In the genomic region with DNA sequence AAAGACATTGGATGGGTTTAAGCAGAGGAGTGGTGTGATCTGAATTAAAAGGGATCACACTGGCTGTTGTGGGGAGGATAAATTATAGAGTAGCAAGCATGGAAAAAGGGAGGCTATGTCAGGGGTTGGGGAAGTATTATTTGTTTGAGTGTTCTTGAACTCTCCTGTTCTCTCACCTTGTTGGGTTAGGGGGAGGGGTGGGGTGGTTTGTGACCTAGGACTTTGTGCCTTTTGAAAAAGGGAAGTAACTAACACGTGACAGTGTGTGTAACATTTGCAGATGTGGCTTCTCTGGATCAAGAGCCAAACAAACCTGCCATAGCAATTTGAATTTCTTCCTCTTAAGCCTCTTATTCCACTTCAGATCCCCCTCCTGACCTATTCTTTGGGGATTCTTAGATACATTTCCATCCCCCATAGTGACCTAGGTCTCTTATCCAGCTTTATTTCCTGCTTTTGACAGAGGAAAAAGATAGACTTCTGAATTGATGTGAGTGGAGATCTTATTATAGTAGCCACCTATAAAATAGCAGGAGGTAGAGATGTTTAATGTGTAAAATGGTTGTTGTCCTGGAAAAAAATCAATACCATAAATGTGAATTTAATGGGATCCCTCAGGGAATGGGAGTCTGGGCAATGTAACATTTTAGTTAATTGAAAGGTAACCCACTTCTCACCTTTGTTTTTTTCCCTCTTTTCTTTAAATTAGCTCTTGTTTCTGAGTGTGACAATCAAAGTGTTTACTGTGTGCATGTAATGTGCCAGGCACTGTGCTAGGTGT, we compare ENCODE assay signal across 11 cellular contexts.
DNase-seq lines count a peak whose midpoint lies in the region; ATAC-seq, FAIRE-seq and TF ChIP-seq lines count a peak whose summit lies in the region.
"Had no signal": no experiment of that assay in that cellular context is flagged by ENCODE, and none has a peak within 500 bp of the region (broad histone marks: within the 10 kb centered on the region; RNA-seq: fewer than 3 reads in every experiment).

No MANE protein-coding gene starts in this region.

- in situ Hi-C loops in brain microvascular endothelial cell (cut with HindIII; ENCODE audit: low pct_ligation_motif_present, low sequenced_read_pairs) = no loop called here

- H3K9me3 Mint-ChIP-seq in activated T-helper 17 cell treated with anti-CD3 and anti-CD28 coated beads, Interleukin-2, amount 50 U/mL, for 72 hours = no peaks in the 10 kb centered on the region
- peaks cover 15% of the 10 kb centered on the region for H3K9me3 Mint-ChIP-seq in progenitor cell of endocrine pancreas (ENCODE audit: low read depth)
- H3K9me3 Mint-ChIP-seq: dendritic cell treated with granulocyte-macrophage colony-stimulating factor and Interleukin-4, amounts not matched to agents 40 ng/mL and 50 ng/mL, for 4 days; neural crest cell had no signal

- no peak overlapping the region for H3K27ac ChIP-seq in brain microvascular endothelial cell
- H3K27ac ChIP-seq: SJCRH30 had no signal

- no peak for TF ChIP-seq POLR2A in GM12891 (IDR thresholded peaks at IDR 0.05; ENCODE audit: low read depth, low read length)

- H3K27me3 ChIP-seq in brain microvascular endothelial cell (replicated peaks) = no peaks in the 10 kb centered on the region
- H3K27me3 ChIP-seq: SJCRH30 had no signal

- no peaks in the 10 kb centered on the region for H3K36me3 Mint-ChIP-seq in activated T-helper 17 cell treated with anti-CD3 and anti-CD28 coated beads, Interleukin-2, amount 50 U/mL, for 72 hours (ENCODE audit: low read depth)
- H3K36me3 Mint-ChIP-seq in progenitor cell of endocrine pancreas (ENCODE audit: insufficient read depth) = peaks cover 2% of the 10 kb centered on the region

- DNase-seq in GM12891 (ENCODE audit: insufficient read length, low spot score) = no peak
- peak; percentile 35 for DNase-seq in Jurkat, Clone E6-1 (ENCODE audit: low read depth, low spot score)
- no peak for DNase-seq in progenitor cell of endocrine pancreas (ENCODE audit: low spot score, unreplicated experiment)
- no peak for DNase-seq in brain microvascular endothelial cell
- no peak for DNase-seq in NCI-H345 treated with DMSO at 0.1 percent for 48 hours (lab: John Stamatoyannopoulos, UW; ENCODE audit: unreplicated experiment)
- DNase-seq: SJCRH30 had no signal

- peak overlapping the region; percentile 64 for H3K27ac Mint-ChIP-seq in activated T-helper 17 cell treated with anti-CD3 and anti-CD28 coated beads, Interleukin-2, amount 50 U/mL, for 72 hours
- H3K27ac Mint-ChIP-seq in progenitor cell of endocrine pancreas = no peak overlapping the region
- H3K27ac Mint-ChIP-seq: dendritic cell treated with granulocyte-macrophage colony-stimulating factor and Interleukin-4, amounts not matched to agents 40 ng/mL and 50 ng/mL, for 4 days had no signal

- peaks cover 4% of the 10 kb centered on the region for H3K27me3 Mint-ChIP-seq in activated T-helper 17 cell treated with anti-CD3 and anti-CD28 coated beads, Interleukin-2, amount 50 U/mL, for 72 hours
- peaks cover 2% of the 10 kb centered on the region for H3K27me3 Mint-ChIP-seq in progenitor cell of endocrine pancreas
- H3K27me3 Mint-ChIP-seq: dendritic cell treated with granulocyte-macrophage colony-stimulating factor and Interleukin-4, amounts not matched to agents 40 ng/mL and 50 ng/mL, for 4 days had no signal

- H3K4me3 Mint-ChIP-seq in activated T-helper 17 cell treated with anti-CD3 and anti-CD28 coated beads, Interleukin-2, amount 50 U/mL, for 72 hours = no peak overlapping the region
- no peak overlapping the region for H3K4me3 Mint-ChIP-seq in progenitor cell of endocrine pancreas (ENCODE audit: low read depth)
- H3K4me3 Mint-ChIP-seq: dendritic cell treated with granulocyte-macrophage colony-stimulating factor and Interleukin-4, amounts not matched to agents 40 ng/mL and 50 ng/mL, for 4 days; neural crest cell had no signal

- H3K4me1 Mint-ChIP-seq in activated T-helper 17 cell treated with anti-CD3 and anti-CD28 coated beads, Interleukin-2, amount 50 U/mL, for 72 hours = peaks cover 20% of the 10 kb centered on the region
- H3K4me1 Mint-ChIP-seq in progenitor cell of endocrine pancreas (ENCODE audit: low read depth) = peaks cover 6% of the 10 kb centered on the region

- H3K4me3 ChIP-seq in Jurkat, Clone E6-1 (ENCODE audit: low read length) = no peak overlapping the region
- no peak overlapping the region for H3K4me3 ChIP-seq in brain microvascular endothelial cell (ENCODE audit: low read depth, low read length)
- H3K4me3 ChIP-seq: SJCRH30 had no signal

- ATAC-seq in GM21447 (IDR thresholded peaks at IDR 0.05; ENCODE audit: unreplicated experiment) = peak; percentile 53
- no peak for ATAC-seq in activated T-helper 17 cell treated with anti-CD3 and anti-CD28 coated beads, Interleukin-2, amount 50 U/mL, for 72 hours (replicated peaks)
- ATAC-seq in HG03457 (IDR thresholded peaks at IDR 0.05; ENCODE audit: unreplicated experiment) = no peak

- peak; percentile 87 for FAIRE-seq in GM12891 (lab: Jason Lieb, UNC)

- H3K36me3 ChIP-seq in brain microvascular endothelial cell (replicated peaks) = no peaks in the 10 kb centered on the region
- H3K36me3 ChIP-seq: SJCRH30 had no signal

- no peak for TF ChIP-seq CTCF in progenitor cell of endocrine pancreas (IDR thresholded peaks at IDR 0.05; ENCODE audit: unreplicated experiment)
- TF ChIP-seq CTCF in brain microvascular endothelial cell (IDR thresholded peaks at IDR 0.05; ENCODE audit: low read depth, low read length, missing control alignments) = no peak

TF ChIP-seq in GM12891, 5 proteins besides CTCF, POLR2A, EP300 and RAD21:
- TF ChIP-seq TAF1 (IDR thresholded peaks at IDR 0.05; ENCODE audit: low read depth, low read length) (no peak), POLR2AphosphoS5 (IDR thresholded peaks at IDR 0.05; ENCODE audit: low read depth, low read length) (no peak), SPI1 (IDR thresholded peaks at IDR 0.05; ENCODE audit: low read depth, low read length) (no peak), PAX5 (IDR thresholded peaks at IDR 0.05; ENCODE audit: insufficient read depth, low read length, severe bottlenecking) (no peak), POU2F2 (IDR thresholded peaks at IDR 0.05; ENCODE audit: low read depth, low read length) (no peak)
